In genomic region chr22:20040801-20041200, GRCh38 we compare ENCODE assay signal across 1 cellular context.
TF ChIP-seq lines count a peak whose summit lies in the region.

No MANE protein-coding gene starts in this region.

TF ChIP-seq in K562, 482 proteins besides CTCF, POLR2A, EP300 and RAD21 (continued from another document):
- TF ChIP-seq MYBL2 (IDR thresholded peaks at IDR 0.05; ENCODE audit: low read depth) (no peak), MYBL2 (CRISPR knock-in tag; IDR thresholded peaks at IDR 0.05; ENCODE audit: borderline replicate concordance) (0 out of 2 replicates have a peak, but pooled peaks have one; percentile 69), CHCHD3 (CRISPR knock-in tag; IDR thresholded peaks at IDR 0.05) (no peak), PRMT5 (CRISPR knock-in tag; IDR thresholded peaks at IDR 0.05) (no peak), MCM2 (IDR thresholded peaks at IDR 0.05; ENCODE audit: low read depth) (no peak), ZNF445 (CRISPR knock-in tag; IDR thresholded peaks at IDR 0.05; ENCODE audit: low read depth) (no peak), ZBTB1 (CRISPR knock-in tag; IDR thresholded peaks at IDR 0.05; ENCODE audit: borderline replicate concordance, low read depth) (no peak), ELF1 (tag; IDR thresholded peaks at IDR 0.05) (no peak), ZNF511 (CRISPR knock-in tag; IDR thresholded peaks at IDR 0.05) (no peak), NR3C1 (CRISPR knock-in tag; IDR thresholded peaks at IDR 0.05) (peak; percentile 66; the same call in 1 of the 2 replicates), ZNF140 (CRISPR knock-in tag; IDR thresholded peaks at IDR 0.05) (no peak), ASH1L (IDR thresholded peaks at IDR 0.05; ENCODE audit: borderline replicate concordance, low read depth, partially characterized antibody) (no peak), ZNF282 (CRISPR knock-in tag; IDR thresholded peaks at IDR 0.05) (0 out of 2 replicates have a peak, but pooled peaks have one; percentile 87), ZC3H4 (CRISPR knock-in tag; IDR thresholded peaks at IDR 0.05; ENCODE audit: borderline replicate concordance) (no peak), JUND (IDR thresholded peaks at IDR 0.05; ENCODE audit: borderline replicate concordance, low read depth, low read length) (no peak), JUND (tag; IDR thresholded peaks at IDR 0.05; ENCODE audit: borderline replicate concordance, low read depth, low read length) (no peak), RBM39 (optimal IDR thresholded peaks at IDR 0.05; ENCODE audit: low read depth, low read length) (no peak), FOXJ3 (CRISPR knock-in tag; IDR thresholded peaks at IDR 0.05) (no peak), JUNB (CRISPR knock-in tag; conservative IDR thresholded peaks at IDR 0.05) (no peak), ZNF507 (tag; conservative IDR thresholded peaks at IDR 0.05) (no peak), FOXM1 (IDR thresholded peaks at IDR 0.05; ENCODE audit: low read depth) (no peak), FOXM1 (CRISPR knock-in tag; IDR thresholded peaks at IDR 0.05; ENCODE audit: low read depth) (no peak), ZNF57 (CRISPR knock-in tag; IDR thresholded peaks at IDR 0.05) (no peak), ZNF586 (CRISPR knock-in tag; conservative IDR thresholded peaks at IDR 0.05) (no peak), CAMTA2 (CRISPR knock-in tag; conservative IDR thresholded peaks at IDR 0.05) (no peak)
- TF ChIP-seq, protein P1, sequence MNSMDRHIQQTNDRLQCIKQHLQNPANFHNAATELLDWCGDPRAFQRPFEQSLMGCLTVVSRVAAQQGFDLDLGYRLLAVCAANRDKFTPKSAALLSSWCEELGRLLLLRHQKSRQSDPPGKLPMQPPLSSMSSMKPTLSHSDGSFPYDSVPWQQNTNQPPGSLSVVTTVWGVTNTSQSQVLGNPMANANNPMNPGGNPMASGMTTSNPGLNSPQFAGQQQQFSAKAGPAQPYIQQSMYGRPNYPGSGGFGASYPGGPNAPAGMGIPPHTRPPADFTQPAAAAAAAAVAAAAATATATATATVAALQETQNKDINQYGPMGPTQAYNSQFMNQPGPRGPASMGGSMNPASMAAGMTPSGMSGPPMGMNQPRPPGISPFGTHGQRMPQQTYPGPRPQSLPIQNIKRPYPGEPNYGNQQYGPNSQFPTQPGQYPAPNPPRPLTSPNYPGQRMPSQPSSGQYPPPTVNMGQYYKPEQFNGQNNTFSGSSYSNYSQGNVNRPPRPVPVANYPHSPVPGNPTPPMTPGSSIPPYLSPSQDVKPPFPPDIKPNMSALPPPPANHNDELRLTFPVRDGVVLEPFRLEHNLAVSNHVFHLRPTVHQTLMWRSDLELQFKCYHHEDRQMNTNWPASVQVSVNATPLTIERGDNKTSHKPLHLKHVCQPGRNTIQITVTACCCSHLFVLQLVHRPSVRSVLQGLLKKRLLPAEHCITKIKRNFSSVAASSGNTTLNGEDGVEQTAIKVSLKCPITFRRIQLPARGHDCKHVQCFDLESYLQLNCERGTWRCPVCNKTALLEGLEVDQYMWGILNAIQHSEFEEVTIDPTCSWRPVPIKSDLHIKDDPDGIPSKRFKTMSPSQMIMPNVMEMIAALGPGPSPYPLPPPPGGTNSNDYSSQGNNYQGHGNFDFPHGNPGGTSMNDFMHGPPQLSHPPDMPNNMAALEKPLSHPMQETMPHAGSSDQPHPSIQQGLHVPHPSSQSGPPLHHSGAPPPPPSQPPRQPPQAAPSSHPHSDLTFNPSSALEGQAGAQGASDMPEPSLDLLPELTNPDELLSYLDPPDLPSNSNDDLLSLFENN (IDR thresholded peaks at IDR 0.05; ENCODE audit: low read depth in 2 of 2, low read length in 2 of 2): no peak
- TF ChIP-seq, protein P2, sequence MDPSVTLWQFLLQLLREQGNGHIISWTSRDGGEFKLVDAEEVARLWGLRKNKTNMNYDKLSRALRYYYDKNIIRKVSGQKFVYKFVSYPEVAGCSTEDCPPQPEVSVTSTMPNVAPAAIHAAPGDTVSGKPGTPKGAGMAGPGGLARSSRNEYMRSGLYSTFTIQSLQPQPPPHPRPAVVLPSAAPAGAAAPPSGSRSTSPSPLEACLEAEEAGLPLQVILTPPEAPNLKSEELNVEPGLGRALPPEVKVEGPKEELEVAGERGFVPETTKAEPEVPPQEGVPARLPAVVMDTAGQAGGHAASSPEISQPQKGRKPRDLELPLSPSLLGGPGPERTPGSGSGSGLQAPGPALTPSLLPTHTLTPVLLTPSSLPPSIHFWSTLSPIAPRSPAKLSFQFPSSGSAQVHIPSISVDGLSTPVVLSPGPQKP (CRISPR knock-in tag; IDR thresholded peaks at IDR 0.05): no peak
TF ChIP-seq in K562: peak in this region for 7.
